In the genomic region with DNA sequence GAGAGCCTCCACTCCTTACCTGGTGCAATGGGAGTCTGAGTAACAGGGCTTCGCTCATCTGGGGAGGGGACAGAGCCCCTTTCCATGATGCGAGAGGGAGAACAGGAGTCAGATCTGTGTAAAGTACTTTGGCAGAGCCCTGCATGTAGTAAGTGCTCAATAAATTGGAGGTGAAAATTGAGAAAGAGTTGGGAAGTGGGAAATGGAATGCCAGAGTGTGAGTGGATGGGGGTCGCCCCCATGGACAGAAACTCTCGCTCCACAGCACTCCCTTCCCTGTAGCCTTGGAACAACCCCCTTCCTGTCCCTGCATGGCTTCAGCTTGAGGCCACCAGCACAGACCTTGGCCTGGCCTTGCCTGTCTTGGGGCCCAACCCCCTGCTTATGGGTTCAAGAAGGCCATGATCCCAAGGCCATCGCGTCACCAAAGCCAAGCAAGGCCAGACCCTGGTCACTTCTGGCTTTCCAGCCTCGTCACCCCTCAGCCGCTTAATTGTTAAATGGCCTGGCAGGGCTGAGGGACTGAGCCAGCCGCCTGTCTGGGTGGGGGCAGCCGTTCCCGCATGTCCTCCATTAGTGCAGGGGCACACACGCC, we compare ENCODE assay signal across 13 cellular contexts.
DNase-seq lines count a peak whose midpoint lies in the region; ATAC-seq and TF ChIP-seq lines count a peak whose summit lies in the region.
"Had no signal": no experiment of that assay in that cellular context is flagged by ENCODE, and none has a peak within 500 bp of the region (broad histone marks: within the 10 kb centered on the region; RNA-seq: fewer than 3 reads in every experiment).

No MANE protein-coding gene starts in this region.

- POLR2A ChIA-PET in PC-9 (lab: Charles Lee; ENCODE audit: unreplicated experiment), result no interaction called here

- no peak for ATAC-seq in stimulated activated memory B cell treated with anti-CD40 and anti-IgM and Interleukin-4, amounts not matched to agents 10 μg/mL and 1 μg/mL and 100 μg/mL, for 72 hours

- TF ChIP-seq CTCF in PC-9 (conservative IDR thresholded peaks at IDR 0.05) (no peak), dorsolateral prefrontal cortex (IDR thresholded peaks at IDR 0.05 in 54 of 56, conservative IDR thresholded peaks at IDR 0.05 in 2 of 56; ENCODE audit: low read depth in 1 of 56, partially characterized antibody in 56 of 56) (no peak)

- no peak overlapping the region for H3K27ac Mint-ChIP-seq in stimulated activated memory B cell treated with anti-CD40 and anti-IgM and Interleukin-4, amounts not matched to agents 10 μg/mL and 1 μg/mL and 100 μg/mL, for 72 hours
- H3K27ac Mint-ChIP-seq: activated CD4-positive, alpha-beta memory T cell treated with anti-CD3 and anti-CD28 coated beads for 36 hours had no signal

- peak overlapping the region; percentile 27; the same call in 1 of the 2 replicates for H3K4me3 ChIP-seq in PC-9
- peak overlapping the region in 10 of 59 donors; percentile 2 to 45 (median 25) for H3K4me3 ChIP-seq in dorsolateral prefrontal cortex
- H3K4me3 ChIP-seq in mucosa of rectum (ENCODE audit: low read length in 2 of 2), result peak overlapping the region; percentile 5 to 32

- peak overlapping the region; percentile 79 for H3K4me2 ChIP-seq in PC-9
- H3K4me2 ChIP-seq: SK-N-SH had no signal

- H4K20me1 ChIP-seq in PC-9 (ENCODE audit: insufficient read depth), result no peaks in the 10 kb centered on the region

- H3K27ac ChIP-seq in PC-9, result peak overlapping the region; percentile 90
- peak overlapping the region; percentile 67 to 99 (median 96) for H3K27ac ChIP-seq in dorsolateral prefrontal cortex
- H3K27ac ChIP-seq in mucosa of rectum (ENCODE audit: low read depth in 2 of 2, low read length in 2 of 2), result peak overlapping the region; percentile 95 to 99
- peak overlapping the region; percentile 94 for H3K27ac ChIP-seq in temporal lobe (ENCODE audit: low read depth, low read length)

- peaks cover 43% of the 10 kb centered on the region for H3K27me3 Mint-ChIP-seq in stimulated activated memory B cell treated with anti-CD40 and anti-IgM and Interleukin-4, amounts not matched to agents 10 μg/mL and 1 μg/mL and 100 μg/mL, for 72 hours

- H3K79me2 ChIP-seq in PC-9 (ENCODE audit: low read depth), result no peaks in the 10 kb centered on the region

- H3K4me1 ChIP-seq in PC-9 (replicated peaks; ENCODE audit: insufficient read depth) (peaks cover 63% of the 10 kb centered on the region), mucosa of rectum (ENCODE audit: control insufficient read depth in 2 of 2, insufficient read depth in 2 of 2, low read length in 2 of 2) (peaks cover 22 to 36% of the 10 kb centered on the region in 2 donors)

- peak overlapping the region; percentile 70 for H2AFZ ChIP-seq in PC-9

- no peaks in the 10 kb centered on the region for H3K36me3 ChIP-seq in PC-9 (ENCODE audit: low read depth)
- no peaks in the 10 kb centered on the region for H3K36me3 ChIP-seq in mucosa of rectum (ENCODE audit: control insufficient read depth in 2 of 2, insufficient read depth in 2 of 2, low read length in 2 of 2)

- intact Hi-C loops in PC-9 (cut with micrococcal nuclease; ENCODE audit: unreplicated experiment) (no loop called here), dorsolateral prefrontal cortex (cut with DNase I) (no loop called here)

- CTCF ChIA-PET in PC-9 (lab: Charles Lee), result no interaction called here

- H3K9me3 Mint-ChIP-seq in stimulated activated memory B cell treated with anti-CD40 and anti-IgM and Interleukin-4, amounts not matched to agents 10 μg/mL and 1 μg/mL and 100 μg/mL, for 72 hours, result peaks cover 7% of the 10 kb centered on the region
- H3K9me3 Mint-ChIP-seq: activated CD4-positive, alpha-beta memory T cell treated with anti-CD3 and anti-CD28 coated beads for 36 hours; activated naive CD8-positive, alpha-beta T cell treated with anti-CD3 and anti-CD28 coated beads, Interleukin-2, amount 10 ng/mL, durations not matched to agents 7 days and 5 days had no signal

- no TSS peak for BruUV-seq in PC-9 (replicated peaks; lab: Mats Ljungman, UMichigan)

- DNase-seq in PC-9, result no peak
- DNase-seq in dorsolateral prefrontal cortex, result no peak
- no peak for DNase-seq in HT-29 (ENCODE audit: low spot score)
- no peak for DNase-seq in NCI-H2171 treated with DMSO at 0.1 percent for 48 hours (lab: John Stamatoyannopoulos, UW)
- no peak for DNase-seq in NCI-H128 (lab: John Stamatoyannopoulos, UW; ENCODE audit: unreplicated experiment)
- DNase-seq: activated CD4-positive, alpha-beta memory T cell treated with anti-CD3 and anti-CD28 coated beads for 36 hours; activated naive CD8-positive, alpha-beta T cell treated with anti-CD3 and anti-CD28 coated beads, Interleukin-2, amount 10 ng/mL, durations not matched to agents 7 days and 5 days; NCI-H345 had no signal

- H3K4me3 Mint-ChIP-seq in stimulated activated memory B cell treated with anti-CD40 and anti-IgM and Interleukin-4, amounts not matched to agents 10 μg/mL and 1 μg/mL and 100 μg/mL, for 72 hours, result no peak overlapping the region
- H3K4me3 Mint-ChIP-seq: activated CD4-positive, alpha-beta memory T cell treated with anti-CD3 and anti-CD28 coated beads for 36 hours; activated naive CD8-positive, alpha-beta T cell treated with anti-CD3 and anti-CD28 coated beads, Interleukin-2, amount 10 ng/mL, durations not matched to agents 7 days and 5 days; CD8-positive, alpha-beta memory T cell had no signal

- H3K9me2 ChIP-seq in PC-9 (ENCODE audit: insufficient read depth), result no peaks in the 10 kb centered on the region
- H3K9me2 ChIP-seq: SK-N-SH had no signal

- H3K27me3 ChIP-seq in PC-9 (ENCODE audit: insufficient read depth, low read depth), result no peaks in the 10 kb centered on the region
- no peaks in the 10 kb centered on the region for H3K27me3 ChIP-seq in dorsolateral prefrontal cortex
- no peaks in the 10 kb centered on the region for H3K27me3 ChIP-seq in mucosa of rectum (ENCODE audit: control insufficient read depth in 2 of 2, insufficient read depth in 2 of 2, low read length in 2 of 2)

- no peaks in the 10 kb centered on the region for H3K36me3 Mint-ChIP-seq in stimulated activated memory B cell treated with anti-CD40 and anti-IgM and Interleukin-4, amounts not matched to agents 10 μg/mL and 1 μg/mL and 100 μg/mL, for 72 hours
- H3K36me3 Mint-ChIP-seq: activated CD4-positive, alpha-beta memory T cell treated with anti-CD3 and anti-CD28 coated beads for 36 hours; activated naive CD8-positive, alpha-beta T cell treated with anti-CD3 and anti-CD28 coated beads, Interleukin-2, amount 10 ng/mL, durations not matched to agents 7 days and 5 days; CD8-positive, alpha-beta memory T cell had no signal

- H3K9me3 ChIP-seq in PC-9 (ENCODE audit: insufficient read depth, low read depth) (peaks cover under 1% of the 10 kb centered on the region; the same call in 1 of the 2 replicates), mucosa of rectum (ENCODE audit: control insufficient read depth in 2 of 2, low read length in 2 of 2) (no peaks in the 10 kb centered on the region)

- peaks cover 66% of the 10 kb centered on the region for H3F3A ChIP-seq in PC-9 (ENCODE audit: insufficient read depth, low read depth)

- H3K4me1 Mint-ChIP-seq in stimulated activated memory B cell treated with anti-CD40 and anti-IgM and Interleukin-4, amounts not matched to agents 10 μg/mL and 1 μg/mL and 100 μg/mL, for 72 hours, result no peaks in the 10 kb centered on the region
- H3K4me1 Mint-ChIP-seq: activated naive CD8-positive, alpha-beta T cell treated with anti-CD3 and anti-CD28 coated beads, Interleukin-2, amount 10 ng/mL, durations not matched to agents 7 days and 5 days; CD8-positive, alpha-beta memory T cell had no signal

- peak overlapping the region; percentile 68 to 82 for H3K9ac ChIP-seq in mucosa of rectum (ENCODE audit: low read depth in 1 of 2, low read length in 2 of 2)
- H3K9ac ChIP-seq: SK-N-SH had no signal
